9 cellular contexts compared by ENCODE assay signal in the genomic region with DNA sequence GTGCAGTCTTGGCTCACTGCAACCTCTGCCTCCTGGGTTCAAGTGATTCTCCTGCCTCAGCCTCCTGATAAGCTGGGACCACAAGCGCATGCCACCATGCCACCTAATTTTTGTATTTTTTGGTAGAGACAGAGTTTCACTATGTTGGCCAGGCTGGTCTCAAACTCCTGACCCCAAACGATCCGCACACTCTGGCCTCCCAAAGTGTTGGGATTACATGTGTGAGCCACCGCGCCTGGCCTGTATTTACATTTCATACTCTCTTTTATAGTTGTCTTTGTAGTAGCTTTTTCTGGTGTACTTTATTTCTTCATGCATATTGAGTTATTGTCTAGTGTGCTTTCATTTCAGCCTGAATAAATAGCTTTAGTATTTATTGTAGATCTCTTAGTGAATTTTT.
"Had no signal": no experiment of that assay in that cellular context is flagged by ENCODE, and none has a peak within 500 bp of the region (broad histone marks: within the 10 kb centered on the region; RNA-seq: fewer than 3 reads in every experiment).

No MANE protein-coding gene starts in this region.

- DNase-seq: H7, HFFc6, KBM-7 had no signal

- H3K4me3 ChIP-seq: GM23338, HAP-1 had no signal

- H3K4me1 ChIP-seq: HAP-1 had no signal

- H3K4me1 Mint-ChIP-seq: IgD-negative memory B cell had no signal

- H3K27ac Mint-ChIP-seq: GM23338, HFFc6, IgD-negative memory B cell had no signal

- H3K9me3 Mint-ChIP-seq: GM23338, HFFc6 had no signal

- H3K36me3 ChIP-seq: HAP-1 had no signal

- FAIRE-seq: HepG2 had no signal

- H3K9me3 ChIP-seq: HAP-1 had no signal

- H3K27ac ChIP-seq: HL-60 had no signal

- ATAC-seq: GM23338, HCT116, HepG2 had no signal

- H3K4me3 Mint-ChIP-seq: GM23338, HFFc6, IgD-negative memory B cell had no signal
